Comparison of ENCODE assay signal across 1 cellular context in genomic region chr16:74695450-74696422, GRCh38.
TF ChIP-seq lines count a peak whose summit lies in the region.

No MANE protein-coding gene starts in this region.

TF ChIP-seq in GM12878, 131 proteins besides CTCF, POLR2A, EP300 and RAD21 (continued from another document and continues in another):
- TF ChIP-seq SKIL (IDR thresholded peaks at IDR 0.05; ENCODE audit: low read depth, poor library complexity, severe bottlenecking): no peak
- no peak for TF ChIP-seq IRF4 (IDR thresholded peaks at IDR 0.05; ENCODE audit: low read depth, low read length)
- no peak for TF ChIP-seq BMI1 (IDR thresholded peaks at IDR 0.05; ENCODE audit: borderline replicate concordance)
- peak; percentile 21; the same call in 1 of the 2 replicates for TF ChIP-seq NR2C1 (IDR thresholded peaks at IDR 0.05)
- TF ChIP-seq BRCA1 (IDR thresholded peaks at IDR 0.05; ENCODE audit: low read depth, low read length): no peak
- peak; percentile 62 for TF ChIP-seq RELA (IDR thresholded peaks at IDR 0.05; ENCODE audit: borderline replicate concordance, partially characterized antibody)
- TF ChIP-seq CUX1 (IDR thresholded peaks at IDR 0.05; ENCODE audit: insufficient replicate concordance, low read depth, low read length): no peak
- no peak for TF ChIP-seq EED (IDR thresholded peaks at IDR 0.05; ENCODE audit: low read depth)
- no peak for TF ChIP-seq ZNF622 (IDR thresholded peaks at IDR 0.05)
- TF ChIP-seq HCFC1 (IDR thresholded peaks at IDR 0.05; ENCODE audit: low read length): peak; percentile 92
- no peak for TF ChIP-seq NFIC (IDR thresholded peaks at IDR 0.05; ENCODE audit: low read depth, low read length)
- 0 out of 2 replicates have a peak, but pooled peaks have one; percentile 56 for TF ChIP-seq MLLT1 (IDR thresholded peaks at IDR 0.05)
- TF ChIP-seq EZH2 (IDR thresholded peaks at IDR 0.05; ENCODE audit: borderline replicate concordance, control insufficient read depth, low read depth, low read length): no peak
- TF ChIP-seq POLR2AphosphoS5 (IDR thresholded peaks at IDR 0.05; ENCODE audit: low read length): peak; percentile 35; the same call in 1 of the 2 replicates
- no peak for TF ChIP-seq CREB1 (IDR thresholded peaks at IDR 0.05; ENCODE audit: low read depth)
- TF ChIP-seq JUNB (IDR thresholded peaks at IDR 0.05): no peak
- TF ChIP-seq HDAC6 (IDR thresholded peaks at IDR 0.05; ENCODE audit: unreplicated experiment): no peak
- no peak for TF ChIP-seq ETV6 (conservative IDR thresholded peaks at IDR 0.05 in 1 of 2, IDR thresholded peaks at IDR 0.05 in 1 of 2; ENCODE audit: borderline replicate concordance in 1 of 2, low read depth in 1 of 2)
- TF ChIP-seq CHD4 (IDR thresholded peaks at IDR 0.05): no peak
- no peak for TF ChIP-seq POLR2AphosphoS2 (IDR thresholded peaks at IDR 0.05; ENCODE audit: low read depth, low read length)
- TF ChIP-seq DPF2 (IDR thresholded peaks at IDR 0.05): no peak
- TF ChIP-seq ZBTB4 (CRISPR knock-in tag; IDR thresholded peaks at IDR 0.05): no peak
- no peak for TF ChIP-seq FOXM1 (IDR thresholded peaks at IDR 0.05; ENCODE audit: low read depth, low read length)
- no peak for TF ChIP-seq CHD1 (IDR thresholded peaks at IDR 0.05; ENCODE audit: low read depth, low read length)
- no peak for TF ChIP-seq PAX8 (IDR thresholded peaks at IDR 0.05)
- TF ChIP-seq CHD2 (IDR thresholded peaks at IDR 0.05; ENCODE audit: borderline replicate concordance, low read depth, low read length): peak; percentile 55; the same call in 1 of the 2 replicates
- TF ChIP-seq ZNF592 (IDR thresholded peaks at IDR 0.05): no peak
- TF ChIP-seq ZSCAN29 (IDR thresholded peaks at IDR 0.05): no peak
- no peak for TF ChIP-seq SMC3 (IDR thresholded peaks at IDR 0.05; ENCODE audit: borderline replicate concordance, low read length)
- no peak for TF ChIP-seq NFXL1 (IDR thresholded peaks at IDR 0.05; ENCODE audit: borderline replicate concordance)
- no peak for TF ChIP-seq PBX3 (IDR thresholded peaks at IDR 0.05; ENCODE audit: insufficient replicate concordance, low read depth, low read length)
- no peak for TF ChIP-seq MEF2B (IDR thresholded peaks at IDR 0.05; ENCODE audit: partially characterized antibody, poor library complexity, severe bottlenecking)
- no peak for TF ChIP-seq ELK1 (IDR thresholded peaks at IDR 0.05; ENCODE audit: low read depth, low read length)
- TF ChIP-seq GABPA (IDR thresholded peaks at IDR 0.05; ENCODE audit: low read depth): no peak
- no peak for TF ChIP-seq MEF2A (IDR thresholded peaks at IDR 0.05; ENCODE audit: insufficient read depth, low read depth, low read length)
- no peak for TF ChIP-seq ZBTB33 (IDR thresholded peaks at IDR 0.05)
- TF ChIP-seq KDM1A (IDR thresholded peaks at IDR 0.05; ENCODE audit: borderline replicate concordance): no peak
- TF ChIP-seq ZBED1 (IDR thresholded peaks at IDR 0.05; ENCODE audit: borderline replicate concordance): no peak
- no peak for TF ChIP-seq ATF7 (IDR thresholded peaks at IDR 0.05; ENCODE audit: low read depth)
- no peak for TF ChIP-seq SIN3A (IDR thresholded peaks at IDR 0.05; ENCODE audit: low read depth, low read length)
- no peak for TF ChIP-seq SMAD1 (IDR thresholded peaks at IDR 0.05; ENCODE audit: low read depth, partially characterized antibody)
